Comparison of ENCODE assay signal across 11 cellular contexts in genomic region chr20:41171736-41172295, GRCh38. TPM values are rescaled to one million over a fixed set of nuclear protein-coding genes. Genes with fewer than 3 reads are reported as not detected.
A peak's percentile ranks its signal among the peaks of the same experiment; 100 is the strongest.
DNase-seq lines count a peak whose midpoint lies in the region; ATAC-seq and TF ChIP-seq lines count a peak whose summit lies in the region.
"Had no signal": no experiment of that assay in that cellular context is flagged by ENCODE, and none has a peak within 500 bp of the region (broad histone marks: within the 10 kb centered on the region; RNA-seq: fewer than 3 reads in every experiment).

No MANE protein-coding gene starts in this region.

- no peak overlapping the region for H3K4ac ChIP-seq in mesenchymal stem cell (ENCODE audit: low read depth in 1 of 2, low read length in 2 of 2)

- DNase-seq in activated effector memory CD4-positive, alpha-beta T cell treated with anti-CD3 and anti-CD28 coated beads, Interleukin-2, amount 50 U/mL, for 16 hours = peak; percentile 52
- no peak for DNase-seq in activated effector memory CD4-positive, alpha-beta T cell treated with Interleukin-2 at 50 U/mL for 16 hours
- DNase-seq in body of pancreas (peak in 2 of 4 donors; percentile 2 to 9), mesenchymal stem cell (no peak), tibial artery (peak; percentile 16 to 51), activated gamma-delta T cell treated with Interleukin-2 at 50 U/mL for 16 hours (no peak), GOT3 (lab: John Stamatoyannopoulos, UW) (no peak)
- DNase-seq: NCI-H1930, PC-3 had no signal

- H3K9me3 ChIP-seq in body of pancreas (no peaks in the 10 kb centered on the region), mesenchymal stem cell (ENCODE audit: control insufficient read depth, low read length) (no peaks in the 10 kb centered on the region), tibial artery (no peaks in the 10 kb centered on the region)
- H3K9me3 ChIP-seq: pancreas had no signal

- H3K4me1 ChIP-seq in body of pancreas (peaks cover 7% of the 10 kb centered on the region), mesenchymal stem cell (ENCODE audit: control insufficient read depth, insufficient read depth, low read depth, low read length) (peaks cover 19% of the 10 kb centered on the region), tibial artery (peaks cover 0 to 50% (median 48%) of the 10 kb centered on the region in 4 donors)

- TF ChIP-seq CTCF in body of pancreas (IDR thresholded peaks at IDR 0.05) (no peak), tibial artery (IDR thresholded peaks at IDR 0.05) (no peak)

- no peak overlapping the region for H2AFZ ChIP-seq in mesenchymal stem cell (ENCODE audit: low read depth, low read length)

- H2BK120ac ChIP-seq in mesenchymal stem cell (ENCODE audit: low read depth, low read length) = no peak overlapping the region

- no peak overlapping the region for H4K8ac ChIP-seq in mesenchymal stem cell (ENCODE audit: low read length)

- no peak overlapping the region for H2AK5ac ChIP-seq in mesenchymal stem cell (ENCODE audit: low read length, severe bottlenecking)

- no peak overlapping the region for H3K14ac ChIP-seq in mesenchymal stem cell (ENCODE audit: low read length in 2 of 2)

- H3K18ac ChIP-seq in mesenchymal stem cell (ENCODE audit: low read depth in 1 of 2, low read length in 2 of 2) = no peak overlapping the region

- TF ChIP-seq POLR2A in body of pancreas (IDR thresholded peaks at IDR 0.05) = no peak

- peaks cover 44% of the 10 kb centered on the region for H3K79me1 ChIP-seq in mesenchymal stem cell (replicated peaks; ENCODE audit: low read length, poor library complexity, severe bottlenecking)

- H3K27ac ChIP-seq in body of pancreas (peak overlapping the region in 3 of 4 donors; percentile 2 to 34 (median 26)), mesenchymal stem cell (ENCODE audit: low read length, poor library complexity, severe bottlenecking) (no peak overlapping the region), tibial artery (peak overlapping the region; percentile 73 to 83)

- no peak overlapping the region for H2BK15ac ChIP-seq in mesenchymal stem cell (ENCODE audit: low read depth, poor library complexity, severe bottlenecking)

- H3K27me3 ChIP-seq in body of pancreas = no peaks in the 10 kb centered on the region
- H3K27me3 ChIP-seq in mesenchymal stem cell (ENCODE audit: control insufficient read depth in 1 of 2, insufficient read depth in 1 of 2, low read length in 2 of 2) = no peaks in the 10 kb centered on the region
- H3K27me3 ChIP-seq in tibial artery = no peaks in the 10 kb centered on the region
- H3K27me3 ChIP-seq: pancreas had no signal

- H2BK5ac ChIP-seq in mesenchymal stem cell (ENCODE audit: low read depth, low read length, poor library complexity, severe bottlenecking) = no peak overlapping the region

- WGBS in body of pancreas, 2 donors = 83 to 86% methylated on average over 3 of the region's 3 CpGs
- 100% methylated on average over 3 of the region's 3 CpGs for WGBS in mesenchymal stem cell

- no peak overlapping the region for H4K91ac ChIP-seq in mesenchymal stem cell (ENCODE audit: low read length)

- H3K4me2 ChIP-seq in mesenchymal stem cell (ENCODE audit: low read length, poor library complexity, severe bottlenecking) = no peak overlapping the region

- intact Hi-C loops in body of pancreas (cut with DNase I) = no loop called here
- intact Hi-C loops in tibial artery (cut with DNase I; ENCODE audit: low total_unique reads) = loop anchor here (2.0 kb wide), 2 partner anchors 61 to 169 kb away; partner anchors contain the start of gene LPIN3

- no peak overlapping the region for H3K4me3 ChIP-seq in body of pancreas
- H3K4me3 ChIP-seq in mesenchymal stem cell (ENCODE audit: insufficient read depth in 1 of 2, low read depth in 1 of 2, low read length in 2 of 2) = no peak overlapping the region
- no peak overlapping the region for H3K4me3 ChIP-seq in tibial artery
- H3K4me3 ChIP-seq: pancreas had no signal

- H2BK12ac ChIP-seq in mesenchymal stem cell (ENCODE audit: low read length in 2 of 2) = no peak overlapping the region

- H3K36me3 ChIP-seq in body of pancreas (replicated peaks in 1 of 2; ENCODE audit: insufficient read depth in 1 of 2, low read depth in 2 of 2) (peaks cover 0 to 2% of the 10 kb centered on the region in 2 donors), mesenchymal stem cell (ENCODE audit: control insufficient read depth in 1 of 2, insufficient read depth in 2 of 2, low read depth in 1 of 2, low read length in 2 of 2) (peaks cover 86 to 93% of the 10 kb centered on the region in 2 experiments), tibial artery (peaks cover 40 to 70% (median 68%) of the 10 kb centered on the region in 3 donors)

- no peak for ATAC-seq in body of pancreas
- no peak for ATAC-seq in HG02763 (IDR thresholded peaks at IDR 0.05; ENCODE audit: unreplicated experiment)
- ATAC-seq: PC-3 had no signal

- no peak overlapping the region for H3K23ac ChIP-seq in mesenchymal stem cell (ENCODE audit: low read length in 2 of 2)

- peak overlapping the region; percentile 22 for H3K9ac ChIP-seq in mesenchymal stem cell (ENCODE audit: low read length)

RNA-seq across cellular contexts. Expression of gene PLCG1, which starts 34.5 kb away (rescaled TPM):
- 10 to 100 TPM; 40.0 to 87.7 TPM for total RNA-seq in body of pancreas
- polyA plus RNA-seq in mesenchymal stem cell (2013, experiment 1 of 2) = 44.2 TPM
- polyA plus RNA-seq in mesenchymal stem cell (2013, experiment 2 of 2) = 42.6 TPM

Comparison
In these comparisons a context has a peak if more than half of its experiments do, and no peak if none do; other contexts are left out.
1. DNase-seq: peak in activated effector memory CD4-positive, alpha-beta T cell treated with anti-CD3 and anti-CD28 coated beads, Interleukin-2, amount 50 U/mL, for 16 hours (single experiment) and tibial artery (2 of 2); none in activated effector memory CD4-positive, alpha-beta T cell treated with Interleukin-2 at 50 U/mL for 16 hours (single experiment), mesenchymal stem cell (single experiment), activated gamma-delta T cell treated with Interleukin-2 at 50 U/mL for 16 hours (single experiment) and GOT3 (single experiment).